Comparison of ENCODE assay signal across 8 cellular contexts in genomic region chr20:1388706-1389483, GRCh38.
A peak's percentile ranks its signal among the peaks of the same experiment; 100 is the strongest.
DNase-seq lines count a peak whose midpoint lies in the region; ATAC-seq and TF ChIP-seq lines count a peak whose summit lies in the region.

No MANE protein-coding gene starts in this region.

- H3K36me3 Mint-ChIP-seq in T-helper 2 cell treated with Interferon-gamma antibody and Interleukin-4, amounts not matched to agents 5 μg/mL and 100 μg/mL, for 36 hours (ENCODE audit: low read depth), result peaks cover 39% of the 10 kb centered on the region
- H3K36me3 Mint-ChIP-seq in stimulated activated naive B cell treated with anti-CD40 and anti-IgM and Interleukin-4, amounts not matched to agents 10 μg/mL and 1 μg/mL and 100 μg/mL, for 72 hours, result peaks cover 27 to 43% of the 10 kb centered on the region in 2 donors

- no peak for TF ChIP-seq CTCF in fibroblast of pulmonary artery (IDR thresholded peaks at IDR 0.05; ENCODE audit: low read length, missing control alignments)

- peak; percentile 23 to 24 for ATAC-seq in stimulated activated naive B cell treated with anti-CD40 and anti-IgM and Interleukin-4, amounts not matched to agents 10 μg/mL and 1 μg/mL and 100 μg/mL, for 72 hours (replicated peaks)

- H3K4me3 ChIP-seq in fibroblast of pulmonary artery (replicated peaks; ENCODE audit: low read depth, low read length), result peak overlapping the region; percentile 25

- no peaks in the 10 kb centered on the region for H3K9me3 Mint-ChIP-seq in T-helper 2 cell treated with Interferon-gamma antibody and Interleukin-4, amounts not matched to agents 5 μg/mL and 100 μg/mL, for 36 hours
- H3K9me3 Mint-ChIP-seq in stimulated activated naive B cell treated with anti-CD40 and anti-IgM and Interleukin-4, amounts not matched to agents 10 μg/mL and 1 μg/mL and 100 μg/mL, for 72 hours, result no peaks in the 10 kb centered on the region

- H3K27me3 Mint-ChIP-seq in T-helper 2 cell treated with Interferon-gamma antibody and Interleukin-4, amounts not matched to agents 5 μg/mL and 100 μg/mL, for 36 hours (ENCODE audit: low read depth), result no peaks in the 10 kb centered on the region
- H3K27me3 Mint-ChIP-seq in stimulated activated naive B cell treated with anti-CD40 and anti-IgM and Interleukin-4, amounts not matched to agents 10 μg/mL and 1 μg/mL and 100 μg/mL, for 72 hours, result no peaks in the 10 kb centered on the region

- peak; percentile 76 for DNase-seq in SIG-M5 treated with dmso at 0.1 percent for 504 hours (lab: John Stamatoyannopoulos, UW; ENCODE audit: unreplicated experiment)
- no peak for DNase-seq in SIG-M5 (lab: John Stamatoyannopoulos, UW)
- DNase-seq in T-helper 2 cell treated with Interferon-gamma antibody and Interleukin-4, amounts not matched to agents 5 μg/mL and 100 μg/mL, for 36 hours (ENCODE audit: low spot score), result no peak
- DNase-seq in fibroblast of pulmonary artery (ENCODE audit: low read depth), result no peak
- DNase-seq in stimulated activated naive B cell treated with anti-CD40 and anti-IgM and Interleukin-4, amounts not matched to agents 10 μg/mL and 1 μg/mL and 100 μg/mL, for 72 hours, result no peak
- no peak for DNase-seq in inferior parietal cortex (ENCODE audit: extremely low spot score)
- no peak for DNase-seq in NCI-H1417 treated with DMSO at 0.1 percent for 48 hours (lab: John Stamatoyannopoulos, UW)
- no peak for DNase-seq in OCI-M1 (lab: John Stamatoyannopoulos, UW)

- peaks cover 64% of the 10 kb centered on the region for H3K4me1 Mint-ChIP-seq in T-helper 2 cell treated with Interferon-gamma antibody and Interleukin-4, amounts not matched to agents 5 μg/mL and 100 μg/mL, for 36 hours (ENCODE audit: low read depth)
- peaks cover 52 to 85% of the 10 kb centered on the region in 2 donors for H3K4me1 Mint-ChIP-seq in stimulated activated naive B cell treated with anti-CD40 and anti-IgM and Interleukin-4, amounts not matched to agents 10 μg/mL and 1 μg/mL and 100 μg/mL, for 72 hours

- H3K27ac Mint-ChIP-seq in T-helper 2 cell treated with Interferon-gamma antibody and Interleukin-4, amounts not matched to agents 5 μg/mL and 100 μg/mL, for 36 hours, result peak overlapping the region; percentile 87
- peak overlapping the region; percentile 82 for H3K27ac Mint-ChIP-seq in stimulated activated naive B cell treated with anti-CD40 and anti-IgM and Interleukin-4, amounts not matched to agents 10 μg/mL and 1 μg/mL and 100 μg/mL, for 72 hours

- peak overlapping the region; percentile 87 for H3K4me3 Mint-ChIP-seq in T-helper 2 cell treated with Interferon-gamma antibody and Interleukin-4, amounts not matched to agents 5 μg/mL and 100 μg/mL, for 36 hours
- peak overlapping the region; percentile 76 to 96 for H3K4me3 Mint-ChIP-seq in stimulated activated naive B cell treated with anti-CD40 and anti-IgM and Interleukin-4, amounts not matched to agents 10 μg/mL and 1 μg/mL and 100 μg/mL, for 72 hours
